Comparison of ENCODE assay signal across 8 cellular contexts in genomic region chr7:107045195-107045960, GRCh38.
DNase-seq lines count a peak whose midpoint lies in the region; ATAC-seq and TF ChIP-seq lines count a peak whose summit lies in the region.

No MANE protein-coding gene starts in this region.

- peaks cover 11 to 12% of the 10 kb centered on the region in 2 donors for H3K4me1 ChIP-seq in mucosa of rectum (ENCODE audit: control insufficient read depth in 2 of 2, insufficient read depth in 2 of 2, low read length in 2 of 2)

- H3K36me3 ChIP-seq in mucosa of rectum (ENCODE audit: control insufficient read depth in 2 of 2, insufficient read depth in 2 of 2, low read length in 2 of 2) = no peaks in the 10 kb centered on the region

- peak overlapping the region; percentile 63 to 67 for H3K9ac ChIP-seq in mucosa of rectum (ENCODE audit: low read depth in 1 of 2, low read length in 2 of 2)

- no peak for TF ChIP-seq CTCF in coronary artery (IDR thresholded peaks at IDR 0.05)

- H3K9me3 ChIP-seq in mucosa of rectum (ENCODE audit: control insufficient read depth in 2 of 2, low read length in 2 of 2) = no peaks in the 10 kb centered on the region

- H3K4me3 ChIP-seq in coronary artery (peak overlapping the region; percentile 79), mucosa of rectum (ENCODE audit: low read length in 2 of 2) (peak overlapping the region; percentile 64 to 81)

- no peak for ATAC-seq in HG02870 (IDR thresholded peaks at IDR 0.05; ENCODE audit: unreplicated experiment)

- peak overlapping the region in 1 of 2 donors; percentile 79 for H3K27ac ChIP-seq in coronary artery
- H3K27ac ChIP-seq in mucosa of rectum (ENCODE audit: low read depth in 2 of 2, low read length in 2 of 2) = peak overlapping the region in 1 of 2 donors; percentile 9

- H3K27me3 ChIP-seq in mucosa of rectum (ENCODE audit: control insufficient read depth in 2 of 2, insufficient read depth in 2 of 2, low read length in 2 of 2) = peaks cover 0 to 2% of the 10 kb centered on the region in 2 donors

- DNase-seq in DMS79 treated with DMSO at 0.1 percent for 48 hours (lab: John Stamatoyannopoulos, UW) (peak; percentile 39), DMS79 (lab: John Stamatoyannopoulos, UW) (no peak), NCI-H526 treated with DMSO at 0.1 percent for 48 hours (lab: John Stamatoyannopoulos, UW) (peak; percentile 38), coronary artery (ENCODE audit: low spot score) (no peak), DMS153 (lab: John Stamatoyannopoulos, UW) (no peak), NCI-H2081 treated with DMSO at 0.1 percent for 48 hours (lab: John Stamatoyannopoulos, UW) (no peak)

Comparison
In these comparisons a context has a peak if more than half of its experiments do, and no peak if none do; other contexts are left out.
1. DNase-seq: peak in DMS79 treated with DMSO at 0.1 percent for 48 hours (single experiment) and NCI-H526 treated with DMSO at 0.1 percent for 48 hours (single experiment); none in DMS79 (single experiment), coronary artery (single experiment), DMS153 (single experiment) and NCI-H2081 treated with DMSO at 0.1 percent for 48 hours (single experiment).